Comparison of ENCODE assay signal across 8 cellular contexts in the genomic region with DNA sequence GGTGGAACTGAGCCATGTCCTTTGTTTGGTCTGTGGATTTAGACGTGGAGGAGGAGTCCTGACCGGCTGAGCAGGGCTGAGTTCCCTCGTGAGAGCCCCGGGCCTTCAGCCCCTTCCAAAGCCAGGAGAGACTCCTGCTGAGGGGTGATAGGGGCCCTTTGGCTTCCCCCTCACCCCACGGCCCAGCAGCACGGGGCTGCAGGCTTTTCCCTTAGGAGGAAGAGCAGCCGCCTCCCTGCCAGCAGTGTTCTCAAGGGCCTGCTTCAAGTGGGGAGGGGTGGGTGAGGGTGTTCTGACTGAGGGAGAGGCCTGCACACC. TPM values are rescaled to one million over a fixed set of nuclear protein-coding genes. Genes with fewer than 3 reads are reported as not detected.
DNase-seq lines count a peak whose midpoint lies in the region; ATAC-seq, FAIRE-seq and TF ChIP-seq lines count a peak whose summit lies in the region.

No MANE protein-coding gene starts in this region.

- H3K9me2 ChIP-seq in Karpas-422 (replicated peaks; ENCODE audit: insufficient read depth, low read length), result no peaks in the 10 kb centered on the region

- H3K79me1 ChIP-seq in neuronal stem cell (ENCODE audit: low read depth, low read length), result no peaks in the 10 kb centered on the region

- H3K27me3 ChIP-seq in neuronal stem cell (ENCODE audit: control insufficient read depth in 3 of 3, insufficient read depth in 3 of 3, low read depth in 1 of 3, low read length in 3 of 3) (peaks cover 0 to 65% (median 15%) of the 10 kb centered on the region in 3 experiments), Karpas-422 (ENCODE audit: low read length) (no peaks in the 10 kb centered on the region)

- no peak overlapping the region for H3K18ac ChIP-seq in neuronal stem cell (ENCODE audit: low read length)

- H3K79me2 ChIP-seq in Karpas-422 (ENCODE audit: low read length), result no peaks in the 10 kb centered on the region

- H2AK5ac ChIP-seq in neuronal stem cell (ENCODE audit: low read depth, low read length), result peak overlapping the region; percentile 12

- H3K36me3 ChIP-seq in neuronal stem cell (replicated peaks in 1 of 2; ENCODE audit: control insufficient read depth in 2 of 2, insufficient read depth in 2 of 2, low read length in 2 of 2) (no peaks in the 10 kb centered on the region), Karpas-422 (ENCODE audit: insufficient read depth, low read length) (no peaks in the 10 kb centered on the region)

- H3K4ac ChIP-seq in neuronal stem cell (ENCODE audit: low read length), result no peak overlapping the region

- no peak overlapping the region for H3K14ac ChIP-seq in neuronal stem cell (ENCODE audit: low read length)

- H3K4me3 ChIP-seq in NB4 (ENCODE audit: low read depth, low read length), result peak overlapping the region; percentile 21
- H3K4me3 ChIP-seq in neuronal stem cell (ENCODE audit: low read length in 2 of 2), result no peak overlapping the region
- no peak overlapping the region for H3K4me3 ChIP-seq in Karpas-422 (ENCODE audit: low read length)

- H2BK120ac ChIP-seq in neuronal stem cell (ENCODE audit: low read depth, low read length), result no peak overlapping the region

- no peak for ATAC-seq in GM21360 (IDR thresholded peaks at IDR 0.05; ENCODE audit: unreplicated experiment)

- no peak overlapping the region for H2BK5ac ChIP-seq in neuronal stem cell (ENCODE audit: low read length)

- H2BK12ac ChIP-seq in neuronal stem cell (ENCODE audit: low read length), result no peak overlapping the region

- H3K27ac ChIP-seq in neuronal stem cell (replicated peaks; ENCODE audit: low read length), result no peak overlapping the region
- H3K27ac ChIP-seq in Karpas-422 (ENCODE audit: low read length), result no peak overlapping the region

- H3K9ac ChIP-seq in neuronal stem cell (ENCODE audit: low read depth, low read length, poor library complexity), result no peak overlapping the region
- H3K9ac ChIP-seq in Karpas-422 (ENCODE audit: low read length), result no peak overlapping the region

- WGBS in neuronal stem cell (ENCODE audit: extremely low coverage in 2 of 2, insufficient read length in 2 of 2, insufficient replicate concordance in 1 of 2), 2 donors, result no CpG with 5 or more reads among the region's 7 CpGs

- no peak overlapping the region for H4K8ac ChIP-seq in neuronal stem cell (ENCODE audit: low read depth, low read length)

- DNase-seq in COR-L47 (lab: John Stamatoyannopoulos, UW) (peak; percentile 60), NB4 (ENCODE audit: low read depth) (peak; percentile 41), dermis blood vessel endothelial cell (peak; percentile 70), neuronal stem cell (ENCODE audit: low spot score) (no peak), GM03348 (ENCODE audit: low spot score) (no peak), Karpas-422 (no peak), HTR-8/SVneo (ENCODE audit: insufficient read length, low spot score) (no peak)

- FAIRE-seq in HTR-8/SVneo (lab: Jason Lieb, UNC), result no peak

- no peak overlapping the region for H4K91ac ChIP-seq in neuronal stem cell (ENCODE audit: low read depth, low read length, poor library complexity)

- H3K4me2 ChIP-seq in neuronal stem cell (ENCODE audit: insufficient read depth, low read length, poor library complexity, severe bottlenecking) (no peak overlapping the region), Karpas-422 (ENCODE audit: low read depth, low read length, poor library complexity, severe bottlenecking) (no peak overlapping the region)

- no peaks in the 10 kb centered on the region for H4K20me1 ChIP-seq in Karpas-422 (ENCODE audit: insufficient read depth, low read depth, low read length)

- H2AFZ ChIP-seq in neuronal stem cell (ENCODE audit: low read length) (peak overlapping the region; percentile 99), Karpas-422 (ENCODE audit: low read length) (no peak overlapping the region)

- no peak overlapping the region for H2BK15ac ChIP-seq in neuronal stem cell (ENCODE audit: low read length)

- no peak overlapping the region for H3K23ac ChIP-seq in neuronal stem cell (ENCODE audit: low read depth, low read length, poor library complexity)

- H3K4me1 ChIP-seq in neuronal stem cell (ENCODE audit: control insufficient read depth in 2 of 2, insufficient read depth in 1 of 2, low read depth in 1 of 2, low read length in 2 of 2) (peaks cover 0 to 15% of the 10 kb centered on the region in 2 donors), Karpas-422 (ENCODE audit: low read length) (peaks cover 24% of the 10 kb centered on the region)

- TF ChIP-seq CTCF in NB4 (IDR thresholded peaks at IDR 0.05; ENCODE audit: low read depth, low read length), result no peak

- H3K9me3 ChIP-seq in neuronal stem cell (replicated peaks in 1 of 2; ENCODE audit: control insufficient read depth in 2 of 2, insufficient read depth in 1 of 2, low read depth in 1 of 2, low read length in 2 of 2) (peaks cover 0 to 2% of the 10 kb centered on the region in 2 donors), Karpas-422 (ENCODE audit: low read length) (no peaks in the 10 kb centered on the region)

- no peak for TF ChIP-seq POLR2A in NB4 (IDR thresholded peaks at IDR 0.05; ENCODE audit: extremely low read depth, insufficient read length)

RNA-seq across cellular contexts. Expression of a gene that starts 1.5 kb away (rescaled TPM):
- 33.4 and 35.9 TPM in 2 replicates for total RNA-seq in dermis blood vessel endothelial cell
- polyA plus RNA-seq in neuronal stem cell (2013, experiment 1 of 2), result 11.7 TPM
- polyA plus RNA-seq in neuronal stem cell (2013, experiment 2 of 2), result 12.1 TPM
- total RNA-seq in Karpas-422 (2014; rRNA removed; shearing (Covaris generic); ENCODE audit: low replicate concordance), result 2.4 and 4.0 TPM in 2 replicates

RNA-seq across cellular contexts. Expression of a gene that starts 29.2 kb away (rescaled TPM):
- 155 and 366 TPM in 2 replicates for total RNA-seq in dermis blood vessel endothelial cell
- 0.08 TPM for polyA plus RNA-seq in neuronal stem cell (2013, experiment 1 of 2)
- 0.04 TPM for polyA plus RNA-seq in neuronal stem cell (2013, experiment 2 of 2)
- 6.7 and 13.9 TPM in 2 replicates for total RNA-seq in Karpas-422 (2014; rRNA removed; shearing (Covaris generic); ENCODE audit: low replicate concordance)

Comparison
In these comparisons a context has a peak if more than half of its experiments do, and no peak if none do; other contexts are left out.
1. DNase-seq: peak in COR-L47 (single experiment), NB4 (single experiment) and dermis blood vessel endothelial cell (single experiment); none in neuronal stem cell (single experiment), GM03348 (single experiment), Karpas-422 (single experiment) and HTR-8/SVneo (single experiment).
2. RNA of a gene that starts 29.2 kb away (total RNA-seq): 155 to 366 TPM in dermis blood vessel endothelial cell; 6.7 to 13.9 TPM in Karpas-422; every median in the first group is over 10 times any median in the second.